Comparison of ENCODE assay signal across 1 cellular context in the genomic region with DNA sequence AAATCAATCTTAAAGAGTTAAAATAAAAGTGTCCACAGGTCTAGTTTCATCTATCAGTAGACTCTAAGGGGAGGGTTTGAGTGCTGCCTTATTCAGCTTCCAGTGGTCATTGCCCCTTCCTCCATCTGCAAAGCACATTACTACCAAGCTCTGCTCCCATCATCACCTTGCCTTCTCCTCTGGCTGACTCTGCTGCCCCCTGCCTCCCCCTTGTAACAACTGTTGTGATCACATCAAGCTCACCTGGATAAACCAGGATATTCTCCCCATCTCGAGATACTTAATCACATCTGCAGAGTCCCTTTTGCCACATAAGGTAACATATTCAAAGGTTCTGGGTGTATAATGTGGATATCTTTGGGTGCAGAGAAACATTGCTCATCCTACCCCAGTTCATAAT.
TF ChIP-seq lines count a peak whose summit lies in the region.

No MANE protein-coding gene starts in this region.

TF ChIP-seq in H1, 55 proteins besides CTCF, POLR2A, EP300 and RAD21:
- TF ChIP-seq TEAD4 (IDR thresholded peaks at IDR 0.05; ENCODE audit: low read depth, low read length): no peak
- no peak for TF ChIP-seq TAF1 (IDR thresholded peaks at IDR 0.05; ENCODE audit: low read depth, low read length)
TF ChIP-seq in H1: peak in this region for 0.
